1 cellular context compared by ENCODE assay signal in the genomic region with DNA sequence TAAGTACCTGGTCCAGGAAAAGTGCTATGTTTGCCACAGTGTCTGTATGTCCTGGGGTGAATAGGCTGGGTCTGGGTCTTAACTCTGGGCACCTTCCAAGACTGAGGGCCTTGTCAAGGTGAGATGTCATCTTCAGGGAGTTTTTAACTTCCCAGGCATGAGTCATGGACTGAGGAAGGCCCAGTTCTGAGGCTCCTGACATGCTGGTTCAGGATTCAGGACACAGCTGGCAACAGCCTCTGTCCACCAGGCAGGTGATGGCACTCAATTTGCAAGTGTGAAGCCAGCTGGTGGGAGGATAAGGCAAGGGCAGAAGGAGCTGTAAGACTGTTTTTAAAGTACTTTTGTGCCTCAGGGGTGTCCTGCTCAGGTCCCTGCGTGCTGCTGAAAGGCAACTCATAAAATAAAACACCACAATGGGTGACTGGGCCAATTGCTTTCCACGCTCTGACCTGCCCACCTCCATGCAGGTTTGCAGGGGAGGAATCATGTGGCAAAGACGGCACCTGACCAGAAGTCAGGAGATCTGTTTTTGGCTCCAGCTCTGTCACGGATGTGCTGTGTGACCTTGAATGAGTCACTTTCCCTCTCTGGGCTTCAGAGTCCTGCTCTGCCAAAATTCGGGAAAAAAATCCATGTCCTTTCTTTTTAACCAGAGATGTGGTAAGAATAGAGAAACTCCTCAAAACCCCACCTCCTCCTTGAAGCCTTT.
TF ChIP-seq lines count a peak whose summit lies in the region.

No MANE protein-coding gene starts in this region.

TF ChIP-seq in H1, 55 proteins besides CTCF, POLR2A, EP300 and RAD21:
- TF ChIP-seq, protein P1, sequence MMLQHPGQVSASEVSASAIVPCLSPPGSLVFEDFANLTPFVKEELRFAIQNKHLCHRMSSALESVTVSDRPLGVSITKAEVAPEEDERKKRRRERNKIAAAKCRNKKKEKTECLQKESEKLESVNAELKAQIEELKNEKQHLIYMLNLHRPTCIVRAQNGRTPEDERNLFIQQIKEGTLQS (IDR thresholded peaks at IDR 0.05; ENCODE audit: insufficient read depth, low read depth, low read length) = peak; percentile 21; the same call in 1 of the 2 replicates
- TF ChIP-seq RXRA (IDR thresholded peaks at IDR 0.05; ENCODE audit: insufficient read depth, low read depth, low read length) = no peak
- TF ChIP-seq, protein P2, sequence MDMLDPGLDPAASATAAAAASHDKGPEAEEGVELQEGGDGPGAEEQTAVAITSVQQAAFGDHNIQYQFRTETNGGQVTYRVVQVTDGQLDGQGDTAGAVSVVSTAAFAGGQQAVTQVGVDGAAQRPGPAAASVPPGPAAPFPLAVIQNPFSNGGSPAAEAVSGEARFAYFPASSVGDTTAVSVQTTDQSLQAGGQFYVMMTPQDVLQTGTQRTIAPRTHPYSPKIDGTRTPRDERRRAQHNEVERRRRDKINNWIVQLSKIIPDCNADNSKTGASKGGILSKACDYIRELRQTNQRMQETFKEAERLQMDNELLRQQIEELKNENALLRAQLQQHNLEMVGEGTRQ (IDR thresholded peaks at IDR 0.05; ENCODE audit: low read length) = peak; percentile 69
- TF ChIP-seq KDM5A (IDR thresholded peaks at IDR 0.05; ENCODE audit: low read length) = no peak
- TF ChIP-seq SIN3A (conservative IDR thresholded peaks at IDR 0.05 in 1 of 2, IDR thresholded peaks at IDR 0.05 in 1 of 2; ENCODE audit: low read depth in 1 of 2, low read length in 2 of 2) = peak in 1 of 2 experiments; percentile 18; a peak in 1 of 4 replicates
- no peak for TF ChIP-seq SP4 (IDR thresholded peaks at IDR 0.05; ENCODE audit: low read length)
- no peak for TF ChIP-seq HDAC6 (IDR thresholded peaks at IDR 0.05; ENCODE audit: low read depth, low read length)
- TF ChIP-seq TAF1 (IDR thresholded peaks at IDR 0.05; ENCODE audit: low read depth, low read length) = no peak
- peak; percentile 89 for TF ChIP-seq KDM1A (IDR thresholded peaks at IDR 0.05; ENCODE audit: borderline replicate concordance, low read length)
- no peak for TF ChIP-seq SAP30 (IDR thresholded peaks at IDR 0.05; ENCODE audit: insufficient read depth, insufficient replicate concordance, low read length)
- no peak for TF ChIP-seq KDM4A (IDR thresholded peaks at IDR 0.05; ENCODE audit: low read depth, low read length, severe bottlenecking)
- TF ChIP-seq ZNF274 (IDR thresholded peaks at IDR 0.05; ENCODE audit: borderline replicate concordance, extremely low read depth, low read length) = no peak
- no peak for TF ChIP-seq RBBP5 (IDR thresholded peaks at IDR 0.05; ENCODE audit: borderline replicate concordance, low read depth, low read length)
- TF ChIP-seq TAF7 (optimal IDR thresholded peaks at IDR 0.05; ENCODE audit: borderline replicate concordance, low read depth, low read length) = no peak
- TF ChIP-seq SIRT6 (IDR thresholded peaks at IDR 0.05; ENCODE audit: low read length) = no peak
- TF ChIP-seq POU5F1 (IDR thresholded peaks at IDR 0.05; ENCODE audit: low read depth, low read length) = no peak
